15 cellular contexts compared by ENCODE assay signal in the genomic region with DNA sequence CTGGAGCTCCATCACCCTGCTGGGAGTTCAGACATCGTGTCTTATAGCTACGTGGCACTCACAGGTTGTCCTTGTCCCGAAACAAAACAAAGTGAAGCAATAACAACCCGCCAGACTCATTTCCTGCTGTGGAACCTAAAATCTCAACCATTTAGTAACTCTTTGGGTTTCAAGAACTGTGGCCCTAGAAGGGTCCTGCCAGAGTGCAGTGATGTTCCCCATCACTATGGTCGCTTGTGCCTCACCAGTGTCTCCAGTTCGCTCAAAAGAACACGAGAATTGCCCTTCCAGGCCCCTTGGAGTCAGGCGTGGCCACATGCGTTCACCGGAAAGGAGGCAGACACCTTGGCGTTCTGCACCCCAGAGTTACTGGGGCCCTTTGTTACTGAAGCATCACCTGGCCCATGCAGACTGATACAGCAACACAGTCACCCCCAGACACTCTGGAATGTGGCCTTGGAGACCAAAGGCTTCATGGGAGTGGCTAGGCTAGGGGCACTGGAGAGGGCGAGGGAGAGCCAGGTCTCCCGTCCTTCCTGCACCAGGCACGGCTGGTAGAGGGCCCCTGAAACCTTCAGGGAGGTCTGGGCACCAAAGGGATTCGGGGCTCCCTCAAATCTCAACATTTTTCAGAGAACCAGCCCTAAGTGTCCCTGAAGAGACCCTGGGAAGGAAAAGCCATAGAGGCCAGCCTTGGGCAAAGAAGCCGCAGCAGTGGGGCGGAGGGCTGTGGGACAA. TPM values are rescaled to one million over a fixed set of nuclear protein-coding genes. Genes with fewer than 3 reads are reported as not detected.
A peak's percentile ranks its signal among the peaks of the same experiment; 100 is the strongest.
DNase-seq lines count a peak whose midpoint lies in the region; ATAC-seq and TF ChIP-seq lines count a peak whose summit lies in the region.
"Had no signal": no experiment of that assay in that cellular context is flagged by ENCODE, and none has a peak within 500 bp of the region (broad histone marks: within the 10 kb centered on the region; RNA-seq: fewer than 3 reads in every experiment).

No MANE protein-coding gene starts in this region.

- TF ChIP-seq EP300 in transverse colon (IDR thresholded peaks at IDR 0.05; ENCODE audit: low read depth), result no peak

- no peaks in the 10 kb centered on the region for H3K79me2 ChIP-seq in DND-41 (ENCODE audit: insufficient read depth, low read length)
- no peaks in the 10 kb centered on the region for H3K79me2 ChIP-seq in smooth muscle cell (ENCODE audit: low read depth)

- peak overlapping the region; percentile 45 for H3K27ac ChIP-seq in DND-41 (ENCODE audit: low read length)
- H3K27ac ChIP-seq in iPS-20b (ENCODE audit: low read length), result no peak overlapping the region
- H3K27ac ChIP-seq in smooth muscle cell (ENCODE audit: low read depth), result no peak overlapping the region
- H3K27ac ChIP-seq in transverse colon, result no peak overlapping the region
- H3K27ac ChIP-seq: C4-2B had no signal

- in situ Hi-C loops in transverse colon (cut with MboI; ENCODE audit: low pct_ligation_motif_present in 1 of 4, low pct_unique_long_range_greater_than_20kb in 1 of 4, low sequenced_read_pairs in 3 of 4), result no loop called here

- H3K27me3 Mint-ChIP-seq in T-cell, result peaks cover 0 to 1% of the 10 kb centered on the region in 2 donors
- H3K27me3 Mint-ChIP-seq in activated T-helper 1 cell treated with anti-CD3 and anti-CD28 coated beads, Interleukin-12 subunit alpha, Interleukin-12 subunit beta, Interleukin-2, Interleukin-4 antibody, amounts not matched to agents 30 ng/mL and 10 ng/mL and 1 ng/mL, durations not matched to agents 14 hours and 24 hours and 36 hours (ENCODE audit: insufficient read depth), result peaks cover 38% of the 10 kb centered on the region

- H3K36me3 ChIP-seq in DND-41 (ENCODE audit: insufficient read depth, low read length) (no peaks in the 10 kb centered on the region), iPS-20b (ENCODE audit: insufficient read depth, low read depth, low read length) (no peaks in the 10 kb centered on the region), smooth muscle cell (ENCODE audit: low read depth) (no peaks in the 10 kb centered on the region), transverse colon (no peaks in the 10 kb centered on the region)

- H4K20me1 ChIP-seq in DND-41 (ENCODE audit: insufficient read depth, low read length) (no peaks in the 10 kb centered on the region), smooth muscle cell (ENCODE audit: low read depth) (no peaks in the 10 kb centered on the region)

- TF ChIP-seq CTCF in DND-41 (IDR thresholded peaks at IDR 0.05; ENCODE audit: borderline replicate concordance, extremely low read depth, low read length, poor library complexity, severe bottlenecking) (no peak), smooth muscle cell (IDR thresholded peaks at IDR 0.05; ENCODE audit: borderline replicate concordance, insufficient read depth, poor library complexity, severe bottlenecking) (no peak), transverse colon (IDR thresholded peaks at IDR 0.05) (no peak)

- intact Hi-C loops in transverse colon (cut with DNase I; ENCODE audit: low total_unique reads), result no loop called here
- intact Hi-C loops in activated T-helper 1 cell treated with anti-CD3 and anti-CD28 coated beads, Interleukin-12 subunit alpha, Interleukin-12 subunit beta, Interleukin-2, Interleukin-4 antibody, amounts not matched to agents 30 ng/mL and 10 ng/mL and 1 ng/mL, durations not matched to agents 14 hours and 24 hours and 36 hours (cut with micrococcal nuclease), result no loop called here

- no peak for ATAC-seq in DND-41 (ENCODE audit: insufficient read depth, low read depth)
- no peak for ATAC-seq in T-cell (replicated peaks in 1 of 4)
- ATAC-seq in HG03039 (IDR thresholded peaks at IDR 0.05; ENCODE audit: unreplicated experiment), result no peak
- ATAC-seq: GM12878 had no signal

- no peak for TF ChIP-seq POLR2A in transverse colon (IDR thresholded peaks at IDR 0.05)

- H3K9ac ChIP-seq in DND-41 (ENCODE audit: low read depth, low read length) (no peak overlapping the region), iPS-20b (ENCODE audit: low read depth, low read length) (peak overlapping the region; percentile 69; the same call in 1 of the 2 replicates), smooth muscle cell (ENCODE audit: low read depth) (no peak overlapping the region)

- H3K9me3 Mint-ChIP-seq in T-cell, result no peaks in the 10 kb centered on the region
- no peaks in the 10 kb centered on the region for H3K9me3 Mint-ChIP-seq in activated T-helper 1 cell treated with anti-CD3 and anti-CD28 coated beads, Interleukin-12 subunit alpha, Interleukin-12 subunit beta, Interleukin-2, Interleukin-4 antibody, amounts not matched to agents 30 ng/mL and 10 ng/mL and 1 ng/mL, durations not matched to agents 14 hours and 24 hours and 36 hours

- peaks cover 9% of the 10 kb centered on the region for H3F3A ChIP-seq in smooth muscle cell (ENCODE audit: low read depth)

- WGBS in smooth muscle cell (ENCODE audit: low lambda C conversion rate), result 98% methylated on average over 17 of the region's 17 CpGs
- 89 to 100% methylated on average over 3 to 15 of the region's 17 CpGs for WGBS in transverse colon (ENCODE audit: low coverage in 1 of 2), 2 donors

- DNase-seq in DND-41, result no peak
- DNase-seq in T-cell, result no peak
- no peak for DNase-seq in smooth muscle cell (lab: John Stamatoyannopoulos, UW; ENCODE audit: unreplicated experiment)
- no peak for DNase-seq in NCI-H2081 (lab: John Stamatoyannopoulos, UW)
- no peak for DNase-seq in transverse colon
- no peak for DNase-seq in activated T-helper 1 cell treated with anti-CD3 and anti-CD28 coated beads, Interleukin-12 subunit alpha, Interleukin-12 subunit beta, Interleukin-2, Interleukin-4 antibody, amounts not matched to agents 30 ng/mL and 10 ng/mL and 1 ng/mL, durations not matched to agents 14 hours and 24 hours and 36 hours (ENCODE audit: low spot score)
- DNase-seq: effector memory CD4-positive, alpha-beta T cell; NCI-H1694 treated with DMSO at 0.1 percent for 48 hours; NCI-H748 treated with DMSO at 0.1 percent for 48 hours had no signal

- H3K27me3 ChIP-seq in DND-41 (ENCODE audit: insufficient read depth, low read length, poor library complexity) (no peaks in the 10 kb centered on the region), iPS-20b (ENCODE audit: insufficient read depth, low read length) (peaks cover 27% of the 10 kb centered on the region), smooth muscle cell (ENCODE audit: low read depth) (no peaks in the 10 kb centered on the region), transverse colon (peaks cover 36% of the 10 kb centered on the region)

- peaks cover 31 to 52% (median 42%) of the 10 kb centered on the region in 3 donors for H3K4me1 Mint-ChIP-seq in T-cell
- H3K4me1 Mint-ChIP-seq in activated T-helper 1 cell treated with anti-CD3 and anti-CD28 coated beads, Interleukin-12 subunit alpha, Interleukin-12 subunit beta, Interleukin-2, Interleukin-4 antibody, amounts not matched to agents 30 ng/mL and 10 ng/mL and 1 ng/mL, durations not matched to agents 14 hours and 24 hours and 36 hours (ENCODE audit: low read depth), result peaks cover 11% of the 10 kb centered on the region

- CTCF ChIA-PET in T-cell (lab: Charles Lee), result no interaction called here

- no peak overlapping the region for H3K4me3 ChIP-seq in DND-41 (ENCODE audit: low read depth in 1 of 2, low read length in 2 of 2)
- H3K4me3 ChIP-seq in iPS-20b (ENCODE audit: low read length), result peak overlapping the region; percentile 76; the same call in 1 of the 2 replicates
- H3K4me3 ChIP-seq in smooth muscle cell, result peak overlapping the region; percentile 52
- H3K4me3 ChIP-seq in transverse colon, result no peak overlapping the region
- H3K4me3 ChIP-seq: GM12878, lung had no signal

- H2AFZ ChIP-seq in DND-41 (ENCODE audit: low read depth, low read length) (no peak overlapping the region), smooth muscle cell (ENCODE audit: low read depth) (peak overlapping the region; percentile 92)

- peak overlapping the region; percentile 28 to 79 (median 41) for H3K4me3 Mint-ChIP-seq in T-cell
- H3K4me3 Mint-ChIP-seq in activated T-helper 1 cell treated with anti-CD3 and anti-CD28 coated beads, Interleukin-12 subunit alpha, Interleukin-12 subunit beta, Interleukin-2, Interleukin-4 antibody, amounts not matched to agents 30 ng/mL and 10 ng/mL and 1 ng/mL, durations not matched to agents 14 hours and 24 hours and 36 hours, result no peak overlapping the region

- H3K27ac Mint-ChIP-seq in T-cell, result peak overlapping the region in 1 of 2 donors; percentile 74
- no peak overlapping the region for H3K27ac Mint-ChIP-seq in activated T-helper 1 cell treated with anti-CD3 and anti-CD28 coated beads, Interleukin-12 subunit alpha, Interleukin-12 subunit beta, Interleukin-2, Interleukin-4 antibody, amounts not matched to agents 30 ng/mL and 10 ng/mL and 1 ng/mL, durations not matched to agents 14 hours and 24 hours and 36 hours
- H3K27ac Mint-ChIP-seq: brain had no signal

- no peaks in the 10 kb centered on the region for H3K36me3 Mint-ChIP-seq in T-cell
- H3K36me3 Mint-ChIP-seq in activated T-helper 1 cell treated with anti-CD3 and anti-CD28 coated beads, Interleukin-12 subunit alpha, Interleukin-12 subunit beta, Interleukin-2, Interleukin-4 antibody, amounts not matched to agents 30 ng/mL and 10 ng/mL and 1 ng/mL, durations not matched to agents 14 hours and 24 hours and 36 hours (ENCODE audit: low read depth), result no peaks in the 10 kb centered on the region
- H3K36me3 Mint-ChIP-seq: brain had no signal

- H3K9me3 ChIP-seq in DND-41 (ENCODE audit: insufficient read depth, low read length, severe bottlenecking) (no peaks in the 10 kb centered on the region), iPS-20b (ENCODE audit: insufficient read depth, low read depth, low read length) (no peaks in the 10 kb centered on the region), smooth muscle cell (replicated peaks; ENCODE audit: low read depth) (no peaks in the 10 kb centered on the region), transverse colon (no peaks in the 10 kb centered on the region)

- H3K4me1 ChIP-seq in DND-41 (ENCODE audit: insufficient read depth, low read length) (peaks cover 35% of the 10 kb centered on the region), iPS-20b (ENCODE audit: insufficient read depth, low read length) (peaks cover 6% of the 10 kb centered on the region; the same call in 1 of the 2 replicates), smooth muscle cell (ENCODE audit: low read depth) (peaks cover 5% of the 10 kb centered on the region), transverse colon (peaks cover 8 to 20% (median 14%) of the 10 kb centered on the region in 4 donors)

- no peak overlapping the region for H3K4me2 ChIP-seq in DND-41 (ENCODE audit: insufficient read depth, low read length)
- peak overlapping the region; percentile 92 for H3K4me2 ChIP-seq in smooth muscle cell

- POLR2A ChIA-PET in T-cell (lab: Charles Lee), result no interaction called here

RNA-seq across cellular contexts. Expression of gene CRYGN, which starts 0.9 kb away (rescaled TPM):
- total RNA-seq in T-cell, result 1 to 10 TPM in 2 of 5 donors, under 1 TPM in 1, not detected in 2; 0.98 to 1.8 (median 1.0) TPM
- total RNA-seq in smooth muscle cell, result not detected in 2 replicates
- polyA plus RNA-seq in smooth muscle cell, result 0.13 and 0.19 TPM in 2 replicates
- not detected for total RNA-seq in transverse colon
- total RNA-seq in activated T-helper 1 cell treated with anti-CD3 and anti-CD28 coated beads, Interleukin-12 subunit alpha, Interleukin-12 subunit beta, Interleukin-2, Interleukin-4 antibody, amounts not matched to agents 30 ng/mL and 10 ng/mL and 1 ng/mL, durations not matched to agents 14 hours and 24 hours and 36 hours, result 0.22 TPM in 1 of 2 replicates, not detected in the other
- total RNA-seq: GM12878 had no signal
- polyA plus RNA-seq: GM12878 had no signal

RNA-seq across cellular contexts. Expression of gene WDR86, which starts 29.2 kb away (rescaled TPM):
- total RNA-seq in T-cell, result 10 to 100 TPM in 3 of 5 donors, 1 to 10 TPM in 2; 3.1 to 26.0 (median 10.1) TPM
- total RNA-seq in smooth muscle cell, result 1.3 and 5.6 TPM in 2 replicates
- 4.1 and 8.3 TPM in 2 replicates for polyA plus RNA-seq in smooth muscle cell
- total RNA-seq in transverse colon, result 10 to 100 TPM in 1 of 4 donors, 1 to 10 TPM in 3; 2.8 to 33.3 (median 7.1) TPM
- not detected in 2 replicates for total RNA-seq in activated T-helper 1 cell treated with anti-CD3 and anti-CD28 coated beads, Interleukin-12 subunit alpha, Interleukin-12 subunit beta, Interleukin-2, Interleukin-4 antibody, amounts not matched to agents 30 ng/mL and 10 ng/mL and 1 ng/mL, durations not matched to agents 14 hours and 24 hours and 36 hours
- total RNA-seq: GM12878 had no signal

Comparison
In these comparisons a context has a peak if more than half of its experiments do, and no peak if none do; other contexts are left out.
1. H3K4me3 ChIP-seq: peak in iPS-20b (single experiment) and smooth muscle cell (single experiment); none in DND-41 (0 of 2) and transverse colon (0 of 4).